ENCODE assay signal across 22 cellular contexts in genomic region chr22:41315586-41315985, GRCh38. TPM values are rescaled to one million over a fixed set of nuclear protein-coding genes. Genes with fewer than 3 reads are reported as not detected.
A peak's percentile ranks its signal among the peaks of the same experiment; 100 is the strongest.
DNase-seq lines count a peak whose midpoint lies in the region; ATAC-seq, FAIRE-seq and TF ChIP-seq lines count a peak whose summit lies in the region.
"Had no signal": no experiment of that assay in that cellular context is flagged by ENCODE, and none has a peak within 500 bp of the region (broad histone marks: within the 10 kb centered on the region; RNA-seq: fewer than 3 reads in every experiment).

No MANE protein-coding gene starts in this region.

- DNase-seq in LNCaP clone FGC (ENCODE audit: low read depth): peak; percentile 64
- no peak for DNase-seq in GM12878 (ENCODE audit: low read depth, low spot score)
- no peak for DNase-seq in stimulated activated naive B cell treated with anti-CD40 and anti-IgM and Interleukin-4, amounts not matched to agents 10 μg/mL and 1 μg/mL and 100 μg/mL, for 72 hours
- no peak for DNase-seq in GM23338 (ENCODE audit: low spot score)
- no peak for DNase-seq in stimulated activated effector memory CD8-positive, alpha-beta T cell treated with anti-CD3 and anti-CD28 coated beads, Interleukin-12 subunit alpha, Interleukin-12 subunit beta, amount 100 ng/mL, for 72 hours (ENCODE audit: low spot score in 2 of 2)
- DNase-seq: ACHN; BE2C; Calu3; CD4-positive, alpha-beta memory T cell; DND-41; EL; GM23248; HFFc6; KBM-7 had no signal

- POLR2A ChIA-PET in GM12878 (lab: Charles Lee): no interaction called here

- CTCF ChIA-PET in GM12878 (lab: Yijun Ruan, JAX): interaction anchor here (1.7 kb wide), 1 partner anchor 9 kb away, joined by 4 read pairs; no protein-coding TSS in a partner anchor

- TF ChIP-seq RAD21 in GM12878 (IDR thresholded peaks at IDR 0.05; ENCODE audit: insufficient read depth, low read depth, low read length): no peak

- H3K4me3 Mint-ChIP-seq in stimulated activated naive B cell treated with anti-CD40 and anti-IgM and Interleukin-4, amounts not matched to agents 10 μg/mL and 1 μg/mL and 100 μg/mL, for 72 hours: no peak overlapping the region
- H3K4me3 Mint-ChIP-seq in GM23338: no peak overlapping the region
- no peak overlapping the region for H3K4me3 Mint-ChIP-seq in stimulated activated effector memory CD8-positive, alpha-beta T cell treated with anti-CD3 and anti-CD28 coated beads, Interleukin-12 subunit alpha, Interleukin-12 subunit beta, amount 100 ng/mL, for 72 hours
- H3K4me3 Mint-ChIP-seq: CD14-positive monocyte; CD4-positive, alpha-beta memory T cell; HFFc6; IgD-negative memory B cell had no signal

- BruUV-seq in GM12878 (replicated peaks; lab: Mats Ljungman, UMichigan): TSS peak; percentile 45

- H3K9me3 Mint-ChIP-seq in stimulated activated naive B cell treated with anti-CD40 and anti-IgM and Interleukin-4, amounts not matched to agents 10 μg/mL and 1 μg/mL and 100 μg/mL, for 72 hours: no peaks in the 10 kb centered on the region
- no peaks in the 10 kb centered on the region for H3K9me3 Mint-ChIP-seq in GM23338
- no peaks in the 10 kb centered on the region for H3K9me3 Mint-ChIP-seq in stimulated activated effector memory CD8-positive, alpha-beta T cell treated with anti-CD3 and anti-CD28 coated beads, Interleukin-12 subunit alpha, Interleukin-12 subunit beta, amount 100 ng/mL, for 72 hours
- H3K9me3 Mint-ChIP-seq: CD4-positive, alpha-beta memory T cell; HFFc6; IgD-negative memory B cell had no signal

- H3K4me2 ChIP-seq in GM12878 (ENCODE audit: control insufficient read depth, insufficient read depth) (no peak overlapping the region), GM23338 (no peak overlapping the region)

- RAD21 ChIA-PET in GM12878 (lab: Charles Lee; ENCODE audit: unreplicated experiment): no interaction called here

- no peak for FAIRE-seq in GM12878 (lab: Jason Lieb, UNC)
- FAIRE-seq: A204.1, H54, HTR-8/SVneo had no signal

- SMC1A ChIA-PET in GM12878 (lab: Charles Lee; ENCODE audit: uncharacterized antibody, unreplicated experiment): no interaction called here

- H3K79me2 ChIP-seq in GM12878 (ENCODE audit: control insufficient read depth, insufficient read depth, low read length): peaks cover 18% of the 10 kb centered on the region
- peaks cover 61% of the 10 kb centered on the region for H3K79me2 ChIP-seq in GM23338 (replicated peaks; ENCODE audit: insufficient read depth)

- H3F3A ChIP-seq in GM23338 (replicated peaks; ENCODE audit: low read depth): no peaks in the 10 kb centered on the region

- WGBS in GM12878 (ENCODE audit: insufficient coverage, insufficient replicate concordance, low lambda C conversion rate, missing lambda C conversion rate): 85% methylated on average over 1 of the region's 1 CpG

- H4K20me1 ChIP-seq in GM12878 (ENCODE audit: control insufficient read depth, insufficient read depth): no peaks in the 10 kb centered on the region
- peaks cover 14% of the 10 kb centered on the region for H4K20me1 ChIP-seq in GM23338 (replicated peaks; ENCODE audit: insufficient read depth)

- in situ Hi-C loops in GM12878 (cut with MboI): no loop called here

- peak overlapping the region; percentile 67 for H3K27ac Mint-ChIP-seq in stimulated activated naive B cell treated with anti-CD40 and anti-IgM and Interleukin-4, amounts not matched to agents 10 μg/mL and 1 μg/mL and 100 μg/mL, for 72 hours
- no peak overlapping the region for H3K27ac Mint-ChIP-seq in GM23338
- H3K27ac Mint-ChIP-seq in stimulated activated effector memory CD8-positive, alpha-beta T cell treated with anti-CD3 and anti-CD28 coated beads, Interleukin-12 subunit alpha, Interleukin-12 subunit beta, amount 100 ng/mL, for 72 hours: no peak overlapping the region
- H3K27ac Mint-ChIP-seq: CD14-positive monocyte, HFFc6 had no signal

- no peak for ATAC-seq in GM12878
- ATAC-seq in stimulated activated naive B cell treated with anti-CD40 and anti-IgM and Interleukin-4, amounts not matched to agents 10 μg/mL and 1 μg/mL and 100 μg/mL, for 72 hours (replicated peaks): no peak
- no peak for ATAC-seq in GM23338
- ATAC-seq in GM18907 (IDR thresholded peaks at IDR 0.05; ENCODE audit: unreplicated experiment): no peak
- no peak for ATAC-seq in stimulated activated effector memory CD8-positive, alpha-beta T cell treated with anti-CD3 and anti-CD28 coated beads, Interleukin-12 subunit alpha, Interleukin-12 subunit beta, amount 100 ng/mL, for 72 hours
- ATAC-seq: HCT116 had no signal

- intact Hi-C loops in GM12878 (cut with micrococcal nuclease; ENCODE audit: unreplicated experiment): no loop called here

- no peaks in the 10 kb centered on the region for H3K9me2 ChIP-seq in GM23338 (ENCODE audit: insufficient read depth)

- no peak for TF ChIP-seq POLR2A in GM12878 (IDR thresholded peaks at IDR 0.05; ENCODE audit: low read depth, low read length)

- no peak overlapping the region for H2AFZ ChIP-seq in GM12878 (ENCODE audit: control insufficient read depth, low read depth, low read length)
- no peak overlapping the region for H2AFZ ChIP-seq in GM23338
- H2AFZ ChIP-seq: GM23248 had no signal

- H3K4me1 Mint-ChIP-seq in stimulated activated naive B cell treated with anti-CD40 and anti-IgM and Interleukin-4, amounts not matched to agents 10 μg/mL and 1 μg/mL and 100 μg/mL, for 72 hours: peaks cover 15 to 25% of the 10 kb centered on the region in 2 donors
- H3K4me1 Mint-ChIP-seq in GM23338: peaks cover 8% of the 10 kb centered on the region
- H3K4me1 Mint-ChIP-seq in stimulated activated effector memory CD8-positive, alpha-beta T cell treated with anti-CD3 and anti-CD28 coated beads, Interleukin-12 subunit alpha, Interleukin-12 subunit beta, amount 100 ng/mL, for 72 hours: peaks cover 20% of the 10 kb centered on the region

- H3K36me3 Mint-ChIP-seq in stimulated activated naive B cell treated with anti-CD40 and anti-IgM and Interleukin-4, amounts not matched to agents 10 μg/mL and 1 μg/mL and 100 μg/mL, for 72 hours: peaks cover 29 to 30% of the 10 kb centered on the region in 2 donors
- H3K36me3 Mint-ChIP-seq in GM23338 (ENCODE audit: low read depth): peaks cover 12% of the 10 kb centered on the region
- H3K36me3 Mint-ChIP-seq in stimulated activated effector memory CD8-positive, alpha-beta T cell treated with anti-CD3 and anti-CD28 coated beads, Interleukin-12 subunit alpha, Interleukin-12 subunit beta, amount 100 ng/mL, for 72 hours: peaks cover 49% of the 10 kb centered on the region

- no peaks in the 10 kb centered on the region for H3K9me3 ChIP-seq in GM12878 (replicated peaks; ENCODE audit: control insufficient read depth, insufficient read depth, low read length)
- H3K9me3 ChIP-seq: BE2C had no signal

- H3K27ac ChIP-seq in C4-2B: peak overlapping the region; percentile 24
- no peak overlapping the region for H3K27ac ChIP-seq in GM12878 (ENCODE audit: control insufficient read depth, insufficient read depth)
- no peak overlapping the region for H3K27ac ChIP-seq in GM23338 (ENCODE audit: low read depth)
- H3K27ac ChIP-seq: GM23248 had no signal

- H3K27me3 ChIP-seq in GM12878 (replicated peaks in 1 of 2; ENCODE audit: control insufficient read depth in 2 of 2, insufficient read depth in 2 of 2, low read length in 1 of 2) (no peaks in the 10 kb centered on the region), GM23338 (ENCODE audit: insufficient read depth) (no peaks in the 10 kb centered on the region)
- H3K27me3 ChIP-seq: BE2C had no signal

- H3K4me3 ChIP-seq in LNCaP clone FGC (ENCODE audit: low read depth, low read length) (no peak overlapping the region), GM12878 (no peak overlapping the region), GM23338 (no peak overlapping the region)
- H3K4me3 ChIP-seq: GM23248 had no signal

- H3K4me1 ChIP-seq in GM12878 (ENCODE audit: control insufficient read depth, insufficient read depth, low read length): no peaks in the 10 kb centered on the region; the same call in 1 of the 2 replicates
- H3K4me1 ChIP-seq in GM23338 (ENCODE audit: insufficient read depth): 0 out of 2 replicates have a peak, but pooled peaks cover 8% of the 10 kb centered on the region

- no peak overlapping the region for H3K9ac ChIP-seq in GM12878 (ENCODE audit: control insufficient read depth, insufficient read depth, low read length)
- H3K9ac ChIP-seq: GM23248 had no signal

- TF ChIP-seq EP300 in GM12878 (IDR thresholded peaks at IDR 0.05; ENCODE audit: borderline replicate concordance in 1 of 2, control insufficient read depth in 1 of 2, low read depth in 2 of 2, low read length in 2 of 2): no peak

- TF ChIP-seq CTCF in C4-2B (conservative IDR thresholded peaks at IDR 0.05) (no peak), LNCaP clone FGC (IDR thresholded peaks at IDR 0.05; ENCODE audit: control insufficient read depth, extremely low read depth, insufficient read depth) (no peak), GM12878 (IDR thresholded peaks at IDR 0.05 in 2 of 3, conservative IDR thresholded peaks at IDR 0.05 in 1 of 3; ENCODE audit: control insufficient read depth in 2 of 3, extremely low read depth in 1 of 3, insufficient read depth in 1 of 3, low read depth in 3 of 3, low read length in 3 of 3) (no peak), GM23338 (conservative IDR thresholded peaks at IDR 0.05; ENCODE audit: low read depth in 2 of 2) (no peak)

- H3K36me3 ChIP-seq in GM12878 (ENCODE audit: control insufficient read depth in 2 of 2, insufficient read depth in 2 of 2, low read length in 1 of 2) (peaks cover 1 to 7% of the 10 kb centered on the region in 2 experiments; a peak in 3 of 4 replicates), GM23338 (ENCODE audit: insufficient read depth) (no peaks in the 10 kb centered on the region)

- no peaks in the 10 kb centered on the region for H3K27me3 Mint-ChIP-seq in stimulated activated naive B cell treated with anti-CD40 and anti-IgM and Interleukin-4, amounts not matched to agents 10 μg/mL and 1 μg/mL and 100 μg/mL, for 72 hours
- peaks cover 18% of the 10 kb centered on the region for H3K27me3 Mint-ChIP-seq in GM23338 (ENCODE audit: insufficient read depth, low read depth, poor library complexity)
- H3K27me3 Mint-ChIP-seq: CD4-positive, alpha-beta memory T cell; IgD-negative memory B cell had no signal

RNA-seq across cellular contexts. Expression of gene ZC3H7B, which starts 14.3 kb away (rescaled TPM):
- total RNA-seq in GM12878 (2013; cell fraction: nucleolus; rRNA removed): 48.7 and 51.1 TPM in 2 replicates
- 30.8 and 37.1 TPM in 2 replicates for total RNA-seq in GM12878 (2014; rRNA removed)
- 21.7 and 23.6 TPM in 2 replicates for total RNA-seq in GM12878 (2014; rRNA removed; fragmentation: Illumina TruSeq; extraction: Trizol)
- 50.0 and 52.3 TPM in 2 replicates for total RNA-seq in GM12878 (2021)
- polyA plus RNA-seq in GM12878 (2011; ENCODE audit: low read depth): 10.2 TPM
- polyA plus RNA-seq in GM12878 (2011; rRNA removed): 10.2 and 21.3 TPM in 2 replicates
- 18.3 and 25.4 TPM in 2 replicates for polyA plus RNA-seq in GM12878 (2011; cell fraction: cytosol; rRNA removed)
- polyA plus RNA-seq in GM12878 (2011; cell fraction: nucleus; rRNA removed): 52.6 and 69.5 TPM in 2 replicates
- 21.1 and 24.8 TPM in 2 replicates for polyA plus RNA-seq in GM12878 (2012)
- 11.5 and 24.7 TPM in 2 replicates for polyA plus RNA-seq in GM12878 (2014; fragmentation: Illumina TruSeq; extraction: Trizol)
- polyA plus RNA-seq in GM12878 (2014; fragmentation: Nextera tagmentation; extraction: Ambion mirVana): under 1 TPM; 0.26 to 0.34 TPM
- polyA plus RNA-seq in GM12878 (2014; rRNA removed): 39.0 and 47.9 TPM in 2 replicates
- polyA plus RNA-seq in GM12878 (2016; fragmentation: Nextera tagmentation; extraction: Ambion mirVana): 1 to 10 TPM; 4.4 to 5.4 TPM
- polyA minus RNA-seq in GM12878 (2011; rRNA and poly(A)+ RNA removed): 18.4 and 31.2 TPM in 2 replicates
- polyA minus RNA-seq in GM12878 (2011; cell fraction: cytosol; rRNA and poly(A)+ RNA removed): 13.2 and 14.3 TPM in 2 replicates
- polyA minus RNA-seq in GM12878 (2011; cell fraction: nucleus; rRNA and poly(A)+ RNA removed): 8.5 and 15.5 TPM in 2 replicates
- total RNA-seq in GM23338 (2014; rRNA removed; shearing (Covaris generic)): 51.3 and 61.5 TPM in 2 replicates
- 5.7 and 7.0 TPM in 2 replicates for polyA plus RNA-seq in GM23338 (2016; fragmentation: Nextera tagmentation; extraction: Ambion mirVana)

RNA-seq across cellular contexts. Expression of gene RANGAP1, which starts 29.6 kb away (rescaled TPM):
- 33.3 and 37.6 TPM in 2 replicates for total RNA-seq in GM12878 (2013; cell fraction: nucleolus; rRNA removed)
- total RNA-seq in GM12878 (2014; rRNA removed): 52.2 and 65.3 TPM in 2 replicates
- 36.1 and 40.3 TPM in 2 replicates for total RNA-seq in GM12878 (2014; rRNA removed; fragmentation: Illumina TruSeq; extraction: Trizol)
- total RNA-seq in GM12878 (2021): 103 and 109 TPM in 2 replicates
- 18.4 TPM for polyA plus RNA-seq in GM12878 (2011; ENCODE audit: low read depth)
- polyA plus RNA-seq in GM12878 (2011; rRNA removed): 34.3 and 55.1 TPM in 2 replicates
- 94.6 and 118 TPM in 2 replicates for polyA plus RNA-seq in GM12878 (2011; cell fraction: cytosol; rRNA removed)
- polyA plus RNA-seq in GM12878 (2011; cell fraction: nucleus; rRNA removed): 86.8 and 134 TPM in 2 replicates
- 33.3 and 36.4 TPM in 2 replicates for polyA plus RNA-seq in GM12878 (2012)
- 31.6 and 41.7 TPM in 2 replicates for polyA plus RNA-seq in GM12878 (2014; fragmentation: Illumina TruSeq; extraction: Trizol)
- 1 to 10 TPM; 2.5 to 9.1 TPM for polyA plus RNA-seq in GM12878 (2014; fragmentation: Nextera tagmentation; extraction: Ambion mirVana)
- 82.2 and 99.1 TPM in 2 replicates for polyA plus RNA-seq in GM12878 (2014; rRNA removed)
- polyA plus RNA-seq in GM12878 (2016; fragmentation: Nextera tagmentation; extraction: Ambion mirVana): 10 to 100 TPM; 77.1 to 80.8 TPM
- polyA minus RNA-seq in GM12878 (2011; rRNA and poly(A)+ RNA removed): 67.0 and 100 TPM in 2 replicates
- polyA minus RNA-seq in GM12878 (2011; cell fraction: cytosol; rRNA and poly(A)+ RNA removed): 36.2 and 43.8 TPM in 2 replicates
- polyA minus RNA-seq in GM12878 (2011; cell fraction: nucleus; rRNA and poly(A)+ RNA removed): 17.5 and 34.1 TPM in 2 replicates
- 133 and 141 TPM in 2 replicates for total RNA-seq in GM23338 (2014; rRNA removed; shearing (Covaris generic))
- polyA plus RNA-seq in GM23338 (2016; fragmentation: Nextera tagmentation; extraction: Ambion mirVana): 54.2 and 54.7 TPM in 2 replicates
